18 cellular contexts compared by ENCODE assay signal in genomic region chr1:76103034-76103433, GRCh38. TPM values are rescaled to one million over a fixed set of nuclear protein-coding genes. Genes with fewer than 3 reads are reported as not detected.
DNase-seq lines count a peak whose midpoint lies in the region; ATAC-seq, FAIRE-seq and TF ChIP-seq lines count a peak whose summit lies in the region.
"Had no signal": no experiment of that assay in that cellular context is flagged by ENCODE, and none has a peak within 500 bp of the region (broad histone marks: within the 10 kb centered on the region; RNA-seq: fewer than 3 reads in every experiment).

No MANE protein-coding gene starts in this region.

- 0 out of 22 replicates have a peak, but pooled peaks cover 0 to 7% (median 0%) of the 10 kb centered on the region in 11 experiments for H3K9me3 ChIP-seq in BLaER1 treated with 17β-estradiol and CSF1 and Interleukin-3, amounts not matched to agents 10 nM and 100 nM (replicated peaks in 1 of 11)
- H3K9me3 ChIP-seq in astrocyte (ENCODE audit: insufficient read depth, low read depth, low read length): no peaks in the 10 kb centered on the region

- H3K9me3 Mint-ChIP-seq in astrocyte (ENCODE audit: unreplicated experiment) (no peaks in the 10 kb centered on the region), nephron (no peaks in the 10 kb centered on the region), natural killer cell (no peaks in the 10 kb centered on the region)
- H3K9me3 Mint-ChIP-seq: H9 had no signal

- no peak for TF ChIP-seq CTCF in astrocyte (IDR thresholded peaks at IDR 0.05; ENCODE audit: insufficient read depth, low read depth, low read length)
- no peak for TF ChIP-seq CTCF in nephron (IDR thresholded peaks at IDR 0.05; ENCODE audit: unreplicated experiment in 3 of 3)
- no peak for TF ChIP-seq CTCF in natural killer cell (IDR thresholded peaks at IDR 0.05)

- H3K4me3 Mint-ChIP-seq in astrocyte (ENCODE audit: unreplicated experiment) (no peak overlapping the region), nephron (no peak overlapping the region), natural killer cell (no peak overlapping the region)
- H3K4me3 Mint-ChIP-seq: CD4-positive, alpha-beta memory T cell; H9 had no signal

- H3K27ac Mint-ChIP-seq in astrocyte (ENCODE audit: unreplicated experiment) (no peak overlapping the region), nephron (peak overlapping the region; percentile 8 to 65 (median 58)), natural killer cell (no peak overlapping the region)
- H3K27ac Mint-ChIP-seq: CD4-positive, alpha-beta memory T cell had no signal

- H3K4me2 ChIP-seq in BLaER1 treated with 17β-estradiol and CSF1 and Interleukin-3, amounts not matched to agents 10 nM and 100 nM: peak overlapping the region in 7 of 11 experiments; percentile 13 to 46 (median 27); a peak in 6 of 22 replicates
- no peak overlapping the region for H3K4me2 ChIP-seq in astrocyte (ENCODE audit: low read length)

- no peak for ATAC-seq in natural killer cell
- no peak for ATAC-seq in GM21423 (IDR thresholded peaks at IDR 0.05; ENCODE audit: unreplicated experiment)
- ATAC-seq: GM12878 had no signal

- peaks cover 0 to 20% (median 0%) of the 10 kb centered on the region in 11 experiments; a peak in 6 of 22 replicates for H3K36me3 ChIP-seq in BLaER1 treated with 17β-estradiol and CSF1 and Interleukin-3, amounts not matched to agents 10 nM and 100 nM
- no peaks in the 10 kb centered on the region for H3K36me3 ChIP-seq in astrocyte (ENCODE audit: insufficient read depth, low read length)

- H3K36me3 Mint-ChIP-seq in astrocyte (ENCODE audit: low read depth, unreplicated experiment) (no peaks in the 10 kb centered on the region), nephron (ENCODE audit: low read depth) (peaks cover 4% of the 10 kb centered on the region), natural killer cell (no peaks in the 10 kb centered on the region)
- H3K36me3 Mint-ChIP-seq: CD4-positive, alpha-beta memory T cell had no signal

- intact Hi-C loops in natural killer cell (cut with micrococcal nuclease): no loop called here

- H4K20me1 ChIP-seq in BLaER1 treated with 17β-estradiol and CSF1 and Interleukin-3, amounts not matched to agents 10 nM and 100 nM: peaks cover 0 to 55% (median 0%) of the 10 kb centered on the region in 11 experiments; a peak in 11 of 22 replicates
- no peaks in the 10 kb centered on the region for H4K20me1 ChIP-seq in astrocyte (ENCODE audit: insufficient read depth, low read length)

- H3K79me2 ChIP-seq in astrocyte (ENCODE audit: insufficient read depth, low read length): no peaks in the 10 kb centered on the region

- H3K27me3 ChIP-seq in BLaER1 treated with 17β-estradiol and CSF1 and Interleukin-3, amounts not matched to agents 10 nM and 100 nM: no peaks in the 10 kb centered on the region
- H3K27me3 ChIP-seq in astrocyte (ENCODE audit: insufficient read depth, low read length): no peaks in the 10 kb centered on the region

- DNase-seq in astrocyte (ENCODE audit: low read depth) (peak; percentile 42), natural killer cell (no peak)
- DNase-seq in stimulated activated CD4-positive, alpha-beta T cell treated with anti-CD3 and anti-CD28 coated beads, Interleukin-4, amount 100 ng/mL, for 4 hours: no peak
- DNase-seq: 8988T; CD4-positive, alpha-beta memory T cell; DMS79; GOT3; H9; IMR-90 had no signal

- H3K4me3 ChIP-seq in BLaER1 treated with 17β-estradiol and CSF1 and Interleukin-3, amounts not matched to agents 10 nM and 100 nM: no peak overlapping the region
- no peak overlapping the region for H3K4me3 ChIP-seq in astrocyte (ENCODE audit: insufficient read depth, low read depth, low read length)
- H3K4me3 ChIP-seq: GM12878 had no signal

- H3K4me1 ChIP-seq in BLaER1 treated with 17β-estradiol and CSF1 and Interleukin-3, amounts not matched to agents 10 nM and 100 nM: peaks cover 0 to 30% (median 25%) of the 10 kb centered on the region in 10 experiments; a peak in 16 of 20 replicates
- H3K4me1 ChIP-seq in astrocyte (ENCODE audit: insufficient read depth, low read length): no peaks in the 10 kb centered on the region

- FAIRE-seq in astrocyte (lab: Jason Lieb, UNC): no peak
- FAIRE-seq in endometrium (lab: Jason Lieb, UNC): peak; percentile 92
- FAIRE-seq: GM12878, GM18507 had no signal

- H3K4me1 Mint-ChIP-seq in astrocyte (ENCODE audit: low read depth, unreplicated experiment) (no peaks in the 10 kb centered on the region), nephron (peaks cover 35% of the 10 kb centered on the region), natural killer cell (peaks cover 17 to 21% of the 10 kb centered on the region in 2 donors)
- H3K4me1 Mint-ChIP-seq: CD4-positive, alpha-beta memory T cell had no signal

- H3K27ac ChIP-seq in BLaER1 treated with 17β-estradiol and CSF1 and Interleukin-3, amounts not matched to agents 10 nM and 100 nM: no peak overlapping the region
- no peak overlapping the region for H3K27ac ChIP-seq in astrocyte (ENCODE audit: low read depth, low read length)
- H3K27ac ChIP-seq: C4-2B had no signal

- H2AFZ ChIP-seq in astrocyte (ENCODE audit: low read depth, low read length): no peak overlapping the region

- H3K27me3 Mint-ChIP-seq in astrocyte (ENCODE audit: low read depth, unreplicated experiment): no peaks in the 10 kb centered on the region
- no peaks in the 10 kb centered on the region for H3K27me3 Mint-ChIP-seq in nephron (ENCODE audit: low read depth)
- peaks cover 11 to 13% of the 10 kb centered on the region in 2 donors for H3K27me3 Mint-ChIP-seq in natural killer cell (ENCODE audit: low read depth in 2 of 2)

- no peak overlapping the region for H3K9ac ChIP-seq in BLaER1 treated with 17β-estradiol and CSF1 and Interleukin-3, amounts not matched to agents 10 nM and 100 nM
- H3K9ac ChIP-seq in astrocyte (ENCODE audit: low read length): no peak overlapping the region

RNA-seq across cellular contexts. Expression of gene ST6GALNAC3, which starts 28.5 kb away (rescaled TPM):
- 1.8 and 3.2 TPM in 2 replicates for total RNA-seq in astrocyte
- total RNA-seq in natural killer cell: not detected
- total RNA-seq: G401, HT-29 had no signal

Comparison
In these comparisons a context has a peak if more than half of its experiments do, and no peak if none do; other contexts are left out.
1. H3K27ac Mint-ChIP-seq: peak in nephron (3 of 3); none in astrocyte (single experiment) and natural killer cell (0 of 2).